In the genomic region with DNA sequence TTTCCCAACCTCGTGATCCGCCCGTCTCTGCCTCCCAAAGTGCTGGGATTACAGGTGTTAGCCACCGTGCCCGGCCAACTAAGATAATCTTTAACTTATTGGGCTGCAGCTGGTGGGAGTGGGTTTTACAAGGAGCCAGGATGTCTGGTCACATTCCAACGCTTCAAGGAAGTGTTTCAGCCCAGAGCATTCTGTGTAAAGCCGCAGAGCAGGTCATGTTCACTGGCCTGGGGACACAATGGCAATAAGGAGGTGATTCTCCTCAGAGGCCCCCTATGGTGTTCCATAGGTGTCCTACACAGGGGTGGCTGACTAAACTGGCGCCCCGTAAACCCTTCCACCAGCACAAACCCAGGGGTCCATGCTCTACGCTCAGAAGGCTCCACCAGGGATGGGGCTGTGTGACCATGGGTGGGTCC, we compare ENCODE assay signal across 9 cellular contexts. TPM values are rescaled to one million over a fixed set of nuclear protein-coding genes. Genes with fewer than 3 reads are reported as not detected.
DNase-seq lines count a peak whose midpoint lies in the region; ATAC-seq and TF ChIP-seq lines count a peak whose summit lies in the region.
"Had no signal": no experiment of that assay in that cellular context is flagged by ENCODE, and none has a peak within 500 bp of the region (broad histone marks: within the 10 kb centered on the region; RNA-seq: fewer than 3 reads in every experiment).

No MANE protein-coding gene starts in this region.

- no peak overlapping the region for H3K9ac ChIP-seq in trophoblast cell (ENCODE audit: low read length)

- no peak for ATAC-seq in Panc1
- no peak for ATAC-seq in foreskin keratinocyte
- ATAC-seq in HG02852 (IDR thresholded peaks at IDR 0.05; ENCODE audit: unreplicated experiment): no peak
- ATAC-seq in HG03045 (IDR thresholded peaks at IDR 0.05; ENCODE audit: unreplicated experiment): no peak
- no peak for ATAC-seq in aorta (ENCODE audit: low FRiP score)

- no peak for TF ChIP-seq CTCF in GM12864 (IDR thresholded peaks at IDR 0.05; ENCODE audit: low read depth, low read length, missing control alignments)
- TF ChIP-seq CTCF in Panc1 (IDR thresholded peaks at IDR 0.05): no peak
- TF ChIP-seq CTCF in foreskin keratinocyte (conservative IDR thresholded peaks at IDR 0.05): no peak

- H3K18ac ChIP-seq in trophoblast cell (ENCODE audit: low read length): peak overlapping the region; percentile 63

- H2AFZ ChIP-seq in trophoblast cell (ENCODE audit: insufficient read depth, low read length, poor library complexity): no peak overlapping the region

- H3K9me3 ChIP-seq in Panc1 (ENCODE audit: control insufficient read depth, insufficient read depth, low read depth, low read length) (no peaks in the 10 kb centered on the region), trophoblast cell (ENCODE audit: insufficient read depth, low read depth, low read length) (no peaks in the 10 kb centered on the region), aorta (ENCODE audit: control insufficient read depth, low read length) (no peaks in the 10 kb centered on the region)

- peak overlapping the region; percentile 78 for H2BK120ac ChIP-seq in trophoblast cell (ENCODE audit: insufficient read depth, low read length, poor library complexity)

- H3K23ac ChIP-seq in trophoblast cell (ENCODE audit: low read length): no peak overlapping the region

- BruUV-seq in Panc1 (replicated peaks; lab: Mats Ljungman, UMichigan): TSS peak; percentile 82

- peak overlapping the region; percentile 92 for H2BK5ac ChIP-seq in trophoblast cell (ENCODE audit: low read depth, low read length, poor library complexity)

- peak overlapping the region; percentile 79 for H2AK5ac ChIP-seq in trophoblast cell (ENCODE audit: low read length)

- H3K79me2 ChIP-seq in trophoblast cell (ENCODE audit: control insufficient read depth, insufficient read depth, low read length, poor library complexity): peaks cover 35% of the 10 kb centered on the region

- H2BK12ac ChIP-seq in trophoblast cell (ENCODE audit: low read length): peak overlapping the region; percentile 86

- peak overlapping the region; percentile 68 for H3K4me2 ChIP-seq in trophoblast cell (ENCODE audit: low read length)

- H3K4me3 ChIP-seq in GM12864 (ENCODE audit: low read depth, low read length) (peak overlapping the region; percentile 67), Panc1 (ENCODE audit: low read depth in 2 of 2, low read length in 2 of 2) (no peak overlapping the region), trophoblast cell (ENCODE audit: low read depth, low read length) (peak overlapping the region; percentile 21), aorta (ENCODE audit: low read length in 2 of 2) (no peak overlapping the region)

- peak overlapping the region; percentile 50 for H3K14ac ChIP-seq in trophoblast cell (ENCODE audit: low read length)

- H3K79me1 ChIP-seq in trophoblast cell (ENCODE audit: low read length): peaks cover 21% of the 10 kb centered on the region

- CTCF ChIA-PET in Panc1 (lab: Charles Lee): interaction anchor here (0.8 kb wide), 1 partner anchor 13 kb away, joined by 6 read pairs; no protein-coding TSS in a partner anchor

- H4K91ac ChIP-seq in trophoblast cell (ENCODE audit: low read depth, low read length): peak overlapping the region; percentile 84

- POLR2A ChIA-PET in Panc1 (lab: Charles Lee): no interaction called here

- H3K27me3 ChIP-seq in Panc1 (ENCODE audit: control insufficient read depth, insufficient read depth, low read length): no peaks in the 10 kb centered on the region
- no peaks in the 10 kb centered on the region for H3K27me3 ChIP-seq in foreskin keratinocyte
- H3K27me3 ChIP-seq in trophoblast cell (ENCODE audit: insufficient read depth, low read length): no peaks in the 10 kb centered on the region
- H3K27me3 ChIP-seq in aorta (ENCODE audit: control insufficient read depth in 1 of 2, insufficient read depth in 2 of 2, low read length in 1 of 2): no peaks in the 10 kb centered on the region

- in situ Hi-C loops in Panc1 (cut with HindIII; ENCODE audit: low pct_unique_long_range_greater_than_20kb, low sequenced_read_pairs): no loop called here

- H3K4ac ChIP-seq in trophoblast cell (ENCODE audit: low read depth, low read length): peak overlapping the region; percentile 98

- peaks cover 7% of the 10 kb centered on the region for H3K4me1 ChIP-seq in Panc1 (ENCODE audit: control insufficient read depth, insufficient read depth, low read length)
- peaks cover 3% of the 10 kb centered on the region for H3K4me1 ChIP-seq in foreskin keratinocyte
- peaks cover 19% of the 10 kb centered on the region in 2 experiments for H3K4me1 ChIP-seq in trophoblast cell (ENCODE audit: control insufficient read depth in 1 of 2, insufficient read depth in 2 of 2, low read length in 2 of 2)
- H3K4me1 ChIP-seq in aorta (ENCODE audit: control insufficient read depth in 1 of 2, insufficient read depth in 2 of 2, low read length in 2 of 2): no peaks in the 10 kb centered on the region

- DNase-seq in GM12864 (ENCODE audit: low read depth): no peak
- DNase-seq in Panc1 (ENCODE audit: low read depth, low spot score): no peak
- DNase-seq in foreskin keratinocyte: peak in 1 of 2 donors; percentile 28
- peak; percentile 49 to 71 for DNase-seq in trophoblast cell
- no peak for DNase-seq in foreskin melanocyte
- no peak for DNase-seq in aorta
- DNase-seq: activated CD4-positive, alpha-beta T cell treated with anti-CD3 and anti-CD28 coated beads for 1 hour had no signal

- H3K36me3 ChIP-seq in Panc1 (ENCODE audit: control insufficient read depth, insufficient read depth, low read length) (no peaks in the 10 kb centered on the region), trophoblast cell (ENCODE audit: control insufficient read depth in 1 of 2, insufficient read depth in 2 of 2, low read length in 2 of 2) (peaks cover 21 to 30% of the 10 kb centered on the region in 2 experiments), aorta (ENCODE audit: control insufficient read depth in 1 of 2, insufficient read depth in 2 of 2, low read length in 1 of 2) (no peaks in the 10 kb centered on the region)

- H4K12ac ChIP-seq in trophoblast cell (ENCODE audit: low read depth, low read length): peak overlapping the region; percentile 73

- peak overlapping the region; percentile 72 for H4K8ac ChIP-seq in trophoblast cell (ENCODE audit: low read depth, low read length)

- no CpG with 5 or more reads among the region's 10 CpGs for WGBS in trophoblast cell (ENCODE audit: extremely low coverage, insufficient coverage, insufficient read length)
- WGBS in aorta, 2 donors: 84 to 87% methylated on average over 10 of the region's 10 CpGs

- intact Hi-C loops in Panc1 (cut with micrococcal nuclease; ENCODE audit: unreplicated experiment): no loop called here
- intact Hi-C loops in aorta (cut with DNase I): no loop called here

- H3K27ac ChIP-seq in Panc1 (ENCODE audit: low read length): no peak overlapping the region
- H3K27ac ChIP-seq in foreskin keratinocyte: peak overlapping the region; percentile 87
- peak overlapping the region; percentile 99 for H3K27ac ChIP-seq in trophoblast cell (ENCODE audit: low read depth, low read length)
- no peak overlapping the region for H3K27ac ChIP-seq in aorta (ENCODE audit: low read depth in 1 of 2, low read length in 2 of 2)

RNA-seq across cellular contexts. Expression of a gene that starts 1.2 kb away (rescaled TPM):
- total RNA-seq in Panc1 (2021; ENCODE audit: unreplicated experiment) (27.9 TPM), foreskin keratinocyte (80.5 and 91.7 TPM in 2 replicates), aorta (1 to 10 TPM; 1.6 to 4.4 TPM)
- 53.1 TPM for polyA plus RNA-seq in Panc1 (2012; ENCODE audit: insufficient read length)
- polyA plus RNA-seq in foreskin keratinocyte (111 and 129 TPM in 2 replicates), aorta (1 to 10 TPM in 1 of 2 donors, under 1 TPM in 1; 0.61 to 6.1 TPM)
- 258 and 266 TPM in 2 replicates for polyA plus RNA-seq in trophoblast cell (2013)

RNA-seq across cellular contexts. Expression of a gene that starts 17.1 kb away (rescaled TPM):
- total RNA-seq in Panc1 (2021; ENCODE audit: unreplicated experiment) (1.3 TPM), foreskin keratinocyte (not detected in 2 replicates), aorta (1 to 10 TPM; 2.5 to 5.2 TPM)
- polyA plus RNA-seq in Panc1 (2012; ENCODE audit: insufficient read length): 0.17 TPM
- polyA plus RNA-seq in foreskin keratinocyte (not detected in 2 replicates), aorta (under 1 TPM in 1 of 2 donors, not detected in 1; 0.88 TPM)
- polyA plus RNA-seq in trophoblast cell (2013): 0.10 and 0.15 TPM in 2 replicates

Comparison
In these comparisons a context has a peak if more than half of its experiments do, and no peak if none do; other contexts are left out.
1. DNase-seq: peak in trophoblast cell (2 of 2); none in GM12864 (single experiment), Panc1 (single experiment), foreskin melanocyte (single experiment) and aorta (0 of 2).
2. H3K4me3 ChIP-seq: peak in GM12864 (single experiment) and trophoblast cell (single experiment); none in Panc1 (0 of 2) and aorta (0 of 2).
3. H3K27ac ChIP-seq: peak in foreskin keratinocyte (single experiment) and trophoblast cell (single experiment); none in Panc1 (single experiment) and aorta (0 of 2).